In genomic region chr13:30443957-30444404, GRCh38 we compare ENCODE assay signal across 12 cellular contexts. TPM values are rescaled to one million over a fixed set of nuclear protein-coding genes. Genes with fewer than 3 reads are reported as not detected.
DNase-seq lines count a peak whose midpoint lies in the region; ATAC-seq and TF ChIP-seq lines count a peak whose summit lies in the region.
"Had no signal": no experiment of that assay in that cellular context is flagged by ENCODE, and none has a peak within 500 bp of the region (broad histone marks: within the 10 kb centered on the region; RNA-seq: fewer than 3 reads in every experiment).

No MANE protein-coding gene starts in this region.

- peak; percentile 37 for ATAC-seq in GM18861 (IDR thresholded peaks at IDR 0.05; ENCODE audit: unreplicated experiment)
- ATAC-seq in GM21576 (IDR thresholded peaks at IDR 0.05; ENCODE audit: unreplicated experiment) = peak; percentile 37
- ATAC-seq in HG03354 (IDR thresholded peaks at IDR 0.05; ENCODE audit: poor library complexity, severe bottlenecking, unreplicated experiment) = peak; percentile 42

- H3K36me3 Mint-ChIP-seq in nephron progenitor cell (ENCODE audit: low read depth) = no peaks in the 10 kb centered on the region

- H3K4me1 Mint-ChIP-seq in nephron progenitor cell = peaks cover 39% of the 10 kb centered on the region

- no peak for TF ChIP-seq CTCF in nephron progenitor cell (IDR thresholded peaks at IDR 0.05)

- H3K4me3 Mint-ChIP-seq in nephron progenitor cell = peak overlapping the region; percentile 30
- H3K4me3 Mint-ChIP-seq: H9 had no signal

- peaks cover 6% of the 10 kb centered on the region for H3K27me3 Mint-ChIP-seq in nephron progenitor cell (ENCODE audit: low read depth, poor library complexity)

- H3K27ac Mint-ChIP-seq in nephron progenitor cell = no peak overlapping the region

- peaks cover 3% of the 10 kb centered on the region for H3K9me3 Mint-ChIP-seq in nephron progenitor cell
- H3K9me3 Mint-ChIP-seq: H9 had no signal

- DNase-seq in nephron progenitor cell = no peak
- no peak for DNase-seq in iPS-NIHi7 (ENCODE audit: extremely low spot score)
- DNase-seq in kidney tubule cell (ENCODE audit: low spot score) = no peak
- DNase-seq in mesenteric fat pad (ENCODE audit: low spot score) = no peak
- no peak for DNase-seq in central memory CD4-positive, alpha-beta T cell
- DNase-seq: DMS79; H9; kidney glomerular epithelial cell; stimulated activated naive CD4-positive, alpha-beta T cell treated with Interleukin-2 at 50 U/mL for 16 hours had no signal

RNA-seq across cellular contexts. Expression of gene UBE2L5, which starts 21.7 kb away (rescaled TPM):
- 0.26 TPM for total RNA-seq in mesenteric fat pad

RNA-seq across cellular contexts. Expression of gene HMGB1, which starts 21.8 kb away (rescaled TPM):
- total RNA-seq in mesenteric fat pad = 209 TPM
